Comparison of ENCODE assay signal across 9 cellular contexts in the genomic region with DNA sequence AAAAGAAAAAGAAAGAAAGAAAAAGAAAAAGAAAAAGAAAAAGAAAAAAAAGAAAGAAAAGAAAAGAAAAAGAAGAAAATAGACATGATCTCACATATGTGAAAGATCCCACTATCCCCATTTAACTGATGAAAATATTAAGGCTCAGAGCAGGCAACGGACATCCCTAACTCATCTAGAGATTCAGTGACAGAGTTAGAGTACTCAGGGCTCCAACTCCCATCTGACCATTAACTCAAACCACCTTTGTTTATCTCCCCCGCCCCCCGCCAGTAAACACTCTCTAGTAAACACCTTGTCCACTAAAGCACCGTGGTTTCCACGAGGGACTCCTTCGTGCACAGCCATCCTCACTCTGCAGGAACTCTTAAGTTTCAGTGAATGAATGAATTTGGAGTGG.
DNase-seq lines count a peak whose midpoint lies in the region; ATAC-seq and TF ChIP-seq lines count a peak whose summit lies in the region.
"Had no signal": no experiment of that assay in that cellular context is flagged by ENCODE, and none has a peak within 500 bp of the region (broad histone marks: within the 10 kb centered on the region; RNA-seq: fewer than 3 reads in every experiment).

No MANE protein-coding gene starts in this region.

- no peak overlapping the region for H3K4me3 ChIP-seq in right atrium auricular region
- no peak overlapping the region for H3K4me3 ChIP-seq in colonic mucosa
- no peak overlapping the region for H3K4me3 ChIP-seq in vagina

- no peak for ATAC-seq in left ventricle myocardium superior
- no peak for ATAC-seq in naive thymus-derived CD8-positive, alpha-beta T cell
- ATAC-seq in GM21515 (IDR thresholded peaks at IDR 0.05; ENCODE audit: unreplicated experiment) = no peak

- H3K4me3 Mint-ChIP-seq in naive thymus-derived CD8-positive, alpha-beta T cell = peak overlapping the region; percentile 87 to 96 (median 92)

- no peak for TF ChIP-seq CTCF in right atrium auricular region (IDR thresholded peaks at IDR 0.05)
- TF ChIP-seq CTCF in colonic mucosa (IDR thresholded peaks at IDR 0.05) = no peak
- TF ChIP-seq CTCF in vagina (IDR thresholded peaks at IDR 0.05) = peak in 1 of 3 experiments; percentile 3

- peak overlapping the region in 1 of 2 donors; percentile 95 for H3K9ac ChIP-seq in colonic mucosa (ENCODE audit: low read depth in 2 of 2, low read length in 2 of 2)

- no peak for TF ChIP-seq POLR2A in vagina (IDR thresholded peaks at IDR 0.05)

- peak overlapping the region; percentile 96 to 97 for H3K27ac ChIP-seq in right atrium auricular region
- peak overlapping the region; percentile 96 for H3K27ac ChIP-seq in colonic mucosa
- H3K27ac ChIP-seq in vagina = peak overlapping the region; percentile 94

- H3K27me3 Mint-ChIP-seq in naive thymus-derived CD8-positive, alpha-beta T cell = no peaks in the 10 kb centered on the region

- DNase-seq in right atrium auricular region (ENCODE audit: low spot score) (no peak), left ventricle myocardium superior (no peak), colonic mucosa (no peak), vagina (ENCODE audit: extremely low spot score in 2 of 2) (no peak), HK-2 (ENCODE audit: unreplicated experiment) (no peak), NCI-H345 (lab: John Stamatoyannopoulos, UW) (no peak)
- no peak for DNase-seq in naive thymus-derived CD8-positive, alpha-beta T cell
- DNase-seq: stimulated activated CD4-positive, alpha-beta T cell treated with anti-CD3 and anti-CD28 coated beads, Interleukin-1b, Interleukin-23, amount 100 ng/mL, for 48 hours had no signal

- H3K9me3 ChIP-seq in right atrium auricular region = no peaks in the 10 kb centered on the region
- H3K9me3 ChIP-seq in colonic mucosa = no peaks in the 10 kb centered on the region
- H3K9me3 ChIP-seq in vagina = no peaks in the 10 kb centered on the region

- H3K36me3 ChIP-seq in right atrium auricular region = no peaks in the 10 kb centered on the region
- no peaks in the 10 kb centered on the region for H3K36me3 ChIP-seq in colonic mucosa
- no peaks in the 10 kb centered on the region for H3K36me3 ChIP-seq in vagina

- POLR2A ChIA-PET in naive thymus-derived CD8-positive, alpha-beta T cell (lab: Charles Lee) = interaction anchor here (2.4 to 5.9 kb wide), 5 partner anchors 10 to 345 kb away, joined by 16 to 90 read pairs (median 42); a partner anchor contains a TSS

- peaks cover 0 to 43% of the 10 kb centered on the region in 2 donors for H3K4me1 ChIP-seq in right atrium auricular region
- H3K4me1 ChIP-seq in colonic mucosa = peaks cover 16% of the 10 kb centered on the region
- H3K4me1 ChIP-seq in vagina = peaks cover 43% of the 10 kb centered on the region

- intact Hi-C loops in left ventricle myocardium superior (cut with micrococcal nuclease) = loop anchor here (5.0 to 10.0 kb wide), 2 partner anchors 136 to 318 kb away; no protein-coding TSS in a partner anchor
- intact Hi-C loops in colonic mucosa (cut with DNase I) = loop anchor here (5.0 kb wide), 2 partner anchors 74 to 146 kb away; no protein-coding TSS in a partner anchor
- intact Hi-C loops in vagina (cut with DNase I) = no loop called here

- no peaks in the 10 kb centered on the region for H3K9me3 Mint-ChIP-seq in naive thymus-derived CD8-positive, alpha-beta T cell

- H3K27me3 ChIP-seq in right atrium auricular region (no peaks in the 10 kb centered on the region), colonic mucosa (no peaks in the 10 kb centered on the region), vagina (no peaks in the 10 kb centered on the region)

- H3K27ac Mint-ChIP-seq in naive thymus-derived CD8-positive, alpha-beta T cell = peak overlapping the region; percentile 97 to 100 (median 100)

- H3K4me1 Mint-ChIP-seq in naive thymus-derived CD8-positive, alpha-beta T cell = peaks cover 22 to 58% (median 53%) of the 10 kb centered on the region in 4 donors

- peaks cover 0 to 3% (median 3%) of the 10 kb centered on the region in 3 donors for H3K36me3 Mint-ChIP-seq in naive thymus-derived CD8-positive, alpha-beta T cell
